Comparison of ENCODE assay signal across 34 cellular contexts in genomic region chr3:65616563-65616962, GRCh38.
"Had no signal": no experiment of that assay in that cellular context is flagged by ENCODE, and none has a peak within 500 bp of the region (broad histone marks: within the 10 kb centered on the region; RNA-seq: fewer than 3 reads in every experiment).

No MANE protein-coding gene starts in this region.

- H3K36me3 ChIP-seq: brain microvascular endothelial cell, breast epithelium had no signal

- H3K27me3 ChIP-seq: body of pancreas, brain microvascular endothelial cell, breast epithelium had no signal

- H3K27ac ChIP-seq: body of pancreas, brain microvascular endothelial cell, breast epithelium, VCaP had no signal

- H3K9me3 ChIP-seq: body of pancreas, breast epithelium had no signal

- FAIRE-seq: TTC549 had no signal

- H3K36me3 Mint-ChIP-seq: activated CD8-positive, alpha-beta memory T cell treated with anti-CD3 and anti-CD28 coated beads, Interleukin-2, amount 10 ng/mL, durations not matched to agents 7 days and 5 days; activated naive CD4-positive, alpha-beta T cell treated with anti-CD3 and anti-CD28 coated beads, Interleukin-2, amount 10 ng/mL, durations not matched to agents 7 days and 5 days; activated naive CD4-positive, alpha-beta T cell treated with anti-CD3 and anti-CD28 coated beads, Interleukin-2, amount 50 U/mL, for 24 hours; activated naive CD8-positive, alpha-beta T cell; activated naive CD8-positive, alpha-beta T cell treated with anti-CD3 and anti-CD28 coated beads, Interleukin-2, amount 10 ng/mL, durations not matched to agents 7 days and 5 days had no signal

- H3K27ac Mint-ChIP-seq: activated B cell treated with CpG ODN at 0.5 μM for 24 hours; activated CD4-positive, alpha-beta memory T cell treated with anti-CD3 and anti-CD28 coated beads, Interleukin-2, amount 10 ng/mL, durations not matched to agents 7 days and 5 days; activated CD4-positive, alpha-beta T cell treated with anti-CD3 and anti-CD28 coated beads, Interleukin-2, amount 10 ng/mL, durations not matched to agents 24 days and 14 days; activated CD8-positive, alpha-beta memory T cell treated with anti-CD3 and anti-CD28 coated beads, Interleukin-2, amount 10 ng/mL, durations not matched to agents 7 days and 5 days; activated CD8-positive, alpha-beta T cell treated with anti-CD3 and anti-CD28 coated beads, Interleukin-2, amount 10 ng/mL, durations not matched to agents 7 days and 5 days; activated naive CD4-positive, alpha-beta T cell treated with anti-CD3 and anti-CD28 coated beads, Interleukin-2, amount 10 ng/mL, durations not matched to agents 7 days and 5 days; activated naive CD4-positive, alpha-beta T cell treated with anti-CD3 and anti-CD28 coated beads, Interleukin-2, amount 50 U/mL, for 24 hours; activated naive CD8-positive, alpha-beta T cell; activated naive CD8-positive, alpha-beta T cell treated with anti-CD3 and anti-CD28 coated beads, Interleukin-2, amount 10 ng/mL, durations not matched to agents 7 days and 5 days; activated naive CD8-positive, alpha-beta T cell treated with anti-CD3 and anti-CD28 coated beads, Interleukin-2, amount 50 U/mL, for 24 hours; activated T-cell treated with anti-CD3 and anti-CD28 coated beads, Interleukin-2, amount 50 U/mL, for 24 hours; activated T-helper 2 cell treated with anti-CD3 and anti-CD28 coated beads, Interferon-gamma antibody, Interleukin-2, Interleukin-4, amounts not matched to agents 10 μg/mL and 5 μg/mL and 100 μg/mL, durations not matched to agents 14 hours and 24 hours and 36 hours; T-helper 1 cell treated with Interleukin-12 subunit alpha and Interleukin-12 subunit beta and Interleukin-4 antibody, amounts not matched to agents 30 μg/mL and 1 μg/mL, for 36 hours; T-helper 2 cell treated with Interferon-gamma antibody and Interleukin-4, amounts not matched to agents 5 μg/mL and 100 μg/mL, for 36 hours had no signal

- H3K4me1 ChIP-seq: body of pancreas, breast epithelium had no signal

- H3K4me3 ChIP-seq: body of pancreas, breast epithelium had no signal

- DNase-seq: activated B cell treated with CpG ODN at 0.5 μM for 24 hours; activated CD4-positive, alpha-beta memory T cell treated with anti-CD3 and anti-CD28 coated beads, Interleukin-2, amount 10 ng/mL, durations not matched to agents 7 days and 5 days; activated CD4-positive, alpha-beta T cell treated with anti-CD3 and anti-CD28 coated beads for 4 hours; activated CD4-positive, alpha-beta T cell treated with anti-CD3 and anti-CD28 coated beads, Interleukin-2, amount 10 ng/mL, durations not matched to agents 24 days and 14 days; activated CD4-positive, alpha-beta T cell treated with anti-CD3 and anti-CD28 coated beads, Interleukin-2, amount 50 U/mL, for 48 hours; activated CD4-positive, CD25-positive, alpha-beta regulatory T cell treated with anti-CD3 and anti-CD28 coated beads, Interleukin-2, amount 50 U/mL, for 72 hours; activated CD8-positive, alpha-beta memory T cell treated with anti-CD3 and anti-CD28 coated beads for 24 hours; activated CD8-positive, alpha-beta memory T cell treated with anti-CD3 and anti-CD28 coated beads, Interleukin-2, amount 10 ng/mL, durations not matched to agents 7 days and 5 days; activated CD8-positive, alpha-beta memory T cell treated with anti-CD3 and anti-CD28 coated beads, Interleukin-2, amount 50 U/mL, for 48 hours; activated CD8-positive, alpha-beta T cell treated with anti-CD3 and anti-CD28 coated beads, Interleukin-2, amount 10 ng/mL, durations not matched to agents 7 days and 5 days; activated effector memory CD4-positive, alpha-beta T cell treated with Interleukin-2 at 50 U/mL for 16 hours; activated gamma-delta T cell; activated naive CD4-positive, alpha-beta T cell treated with anti-CD3 and anti-CD28 coated beads, Interleukin-2, amount 10 ng/mL, durations not matched to agents 7 days and 5 days; activated naive CD4-positive, alpha-beta T cell treated with Interleukin-2 at 50 U/mL for 16 hours; activated naive CD8-positive, alpha-beta T cell treated with anti-CD3 and anti-CD28 coated beads, Interleukin-2, amount 10 ng/mL, durations not matched to agents 7 days and 5 days; activated naive CD8-positive, alpha-beta T cell treated with anti-CD3 and anti-CD28 coated beads, Interleukin-2, amount 50 U/mL, for 24 hours; activated T-cell treated with anti-CD3 and anti-CD28 coated beads, Interleukin-2, amount 50 U/mL, for 24 hours; activated T-cell treated with anti-CD3 and anti-CD28 coated beads, Interleukin-2, amount 50 U/mL, for 48 hours; amygdala; anterior cingulate cortex; body of pancreas; brain microvascular endothelial cell; central memory CD4-positive, alpha-beta T cell; T-helper 1 cell; T-helper 2 cell; T-helper 9 cell had no signal

- H3K4me1 Mint-ChIP-seq: activated B cell treated with CpG ODN at 0.5 μM for 24 hours; activated CD4-positive, alpha-beta memory T cell treated with anti-CD3 and anti-CD28 coated beads, Interleukin-2, amount 10 ng/mL, durations not matched to agents 7 days and 5 days; activated CD4-positive, alpha-beta T cell treated with anti-CD3 and anti-CD28 coated beads, Interleukin-2, amount 10 ng/mL, durations not matched to agents 24 days and 14 days; activated CD8-positive, alpha-beta memory T cell treated with anti-CD3 and anti-CD28 coated beads, Interleukin-2, amount 10 ng/mL, durations not matched to agents 7 days and 5 days; activated naive CD4-positive, alpha-beta T cell treated with anti-CD3 and anti-CD28 coated beads, Interleukin-2, amount 10 ng/mL, durations not matched to agents 7 days and 5 days; activated naive CD4-positive, alpha-beta T cell treated with anti-CD3 and anti-CD28 coated beads, Interleukin-2, amount 50 U/mL, for 24 hours; activated naive CD8-positive, alpha-beta T cell treated with anti-CD3 and anti-CD28 coated beads, Interleukin-2, amount 10 ng/mL, durations not matched to agents 7 days and 5 days; activated naive CD8-positive, alpha-beta T cell treated with anti-CD3 and anti-CD28 coated beads, Interleukin-2, amount 50 U/mL, for 24 hours had no signal

- H3K9me3 Mint-ChIP-seq: activated CD4-positive, alpha-beta memory T cell treated with anti-CD3 and anti-CD28 coated beads, Interleukin-2, amount 10 ng/mL, durations not matched to agents 7 days and 5 days; activated CD4-positive, alpha-beta T cell treated with anti-CD3 and anti-CD28 coated beads, Interleukin-2, amount 10 ng/mL, durations not matched to agents 24 days and 14 days; activated naive CD4-positive, alpha-beta T cell treated with anti-CD3 and anti-CD28 coated beads, Interleukin-2, amount 10 ng/mL, durations not matched to agents 7 days and 5 days; activated naive CD8-positive, alpha-beta T cell treated with anti-CD3 and anti-CD28 coated beads, Interleukin-2, amount 10 ng/mL, durations not matched to agents 7 days and 5 days; activated naive CD8-positive, alpha-beta T cell treated with anti-CD3 and anti-CD28 coated beads, Interleukin-2, amount 50 U/mL, for 24 hours; activated T-helper 2 cell treated with anti-CD3 and anti-CD28 coated beads, Interferon-gamma antibody, Interleukin-2, Interleukin-4, amounts not matched to agents 10 μg/mL and 5 μg/mL and 100 μg/mL, durations not matched to agents 14 hours and 24 hours and 36 hours; T-helper 1 cell treated with Interleukin-12 subunit alpha and Interleukin-12 subunit beta and Interleukin-4 antibody, amounts not matched to agents 30 μg/mL and 1 μg/mL, for 36 hours; T-helper 2 cell treated with Interferon-gamma antibody and Interleukin-4, amounts not matched to agents 5 μg/mL and 100 μg/mL, for 36 hours had no signal

- H3K27me3 Mint-ChIP-seq: activated B cell treated with CpG ODN at 0.5 μM for 24 hours; activated CD4-positive, alpha-beta memory T cell treated with anti-CD3 and anti-CD28 coated beads, Interleukin-2, amount 10 ng/mL, durations not matched to agents 7 days and 5 days; activated CD4-positive, alpha-beta T cell treated with anti-CD3 and anti-CD28 coated beads, Interleukin-2, amount 10 ng/mL, durations not matched to agents 24 days and 14 days; activated CD8-positive, alpha-beta memory T cell treated with anti-CD3 and anti-CD28 coated beads, Interleukin-2, amount 10 ng/mL, durations not matched to agents 7 days and 5 days; activated naive CD4-positive, alpha-beta T cell treated with anti-CD3 and anti-CD28 coated beads, Interleukin-2, amount 10 ng/mL, durations not matched to agents 7 days and 5 days; activated naive CD4-positive, alpha-beta T cell treated with anti-CD3 and anti-CD28 coated beads, Interleukin-2, amount 50 U/mL, for 24 hours; activated naive CD8-positive, alpha-beta T cell; activated naive CD8-positive, alpha-beta T cell treated with anti-CD3 and anti-CD28 coated beads, Interleukin-2, amount 10 ng/mL, durations not matched to agents 7 days and 5 days; activated naive CD8-positive, alpha-beta T cell treated with anti-CD3 and anti-CD28 coated beads, Interleukin-2, amount 50 U/mL, for 24 hours had no signal

- ATAC-seq: activated CD8-positive, alpha-beta memory T cell treated with anti-CD3 and anti-CD28 coated beads, Interleukin-2, amount 10 ng/mL, durations not matched to agents 7 days and 5 days; activated CD8-positive, alpha-beta T cell treated with anti-CD3 and anti-CD28 coated beads, Interleukin-2, amount 10 ng/mL, durations not matched to agents 7 days and 5 days; activated naive CD8-positive, alpha-beta T cell treated with anti-CD3 and anti-CD28 coated beads, Interleukin-2, amount 50 U/mL, for 24 hours; body of pancreas had no signal

- H3K4me3 Mint-ChIP-seq: activated B cell treated with CpG ODN at 0.5 μM for 24 hours; activated CD4-positive, alpha-beta memory T cell treated with anti-CD3 and anti-CD28 coated beads, Interleukin-2, amount 10 ng/mL, durations not matched to agents 7 days and 5 days; activated CD4-positive, alpha-beta T cell treated with anti-CD3 and anti-CD28 coated beads, Interleukin-2, amount 10 ng/mL, durations not matched to agents 24 days and 14 days; activated CD8-positive, alpha-beta memory T cell treated with anti-CD3 and anti-CD28 coated beads, Interleukin-2, amount 10 ng/mL, durations not matched to agents 7 days and 5 days; activated CD8-positive, alpha-beta T cell treated with anti-CD3 and anti-CD28 coated beads, Interleukin-2, amount 10 ng/mL, durations not matched to agents 7 days and 5 days; activated naive CD4-positive, alpha-beta T cell treated with anti-CD3 and anti-CD28 coated beads, Interleukin-2, amount 10 ng/mL, durations not matched to agents 7 days and 5 days; activated naive CD4-positive, alpha-beta T cell treated with anti-CD3 and anti-CD28 coated beads, Interleukin-2, amount 50 U/mL, for 24 hours; activated naive CD8-positive, alpha-beta T cell; activated naive CD8-positive, alpha-beta T cell treated with anti-CD3 and anti-CD28 coated beads, Interleukin-2, amount 10 ng/mL, durations not matched to agents 7 days and 5 days; activated naive CD8-positive, alpha-beta T cell treated with anti-CD3 and anti-CD28 coated beads, Interleukin-2, amount 50 U/mL, for 24 hours; activated T-cell treated with anti-CD3 and anti-CD28 coated beads, Interleukin-2, amount 50 U/mL, for 24 hours; T-helper 1 cell treated with Interleukin-12 subunit alpha and Interleukin-12 subunit beta and Interleukin-4 antibody, amounts not matched to agents 30 μg/mL and 1 μg/mL, for 36 hours; T-helper 2 cell treated with Interferon-gamma antibody and Interleukin-4, amounts not matched to agents 5 μg/mL and 100 μg/mL, for 36 hours had no signal
